ENCODE assay signal across 24 cellular contexts in the genomic region with DNA sequence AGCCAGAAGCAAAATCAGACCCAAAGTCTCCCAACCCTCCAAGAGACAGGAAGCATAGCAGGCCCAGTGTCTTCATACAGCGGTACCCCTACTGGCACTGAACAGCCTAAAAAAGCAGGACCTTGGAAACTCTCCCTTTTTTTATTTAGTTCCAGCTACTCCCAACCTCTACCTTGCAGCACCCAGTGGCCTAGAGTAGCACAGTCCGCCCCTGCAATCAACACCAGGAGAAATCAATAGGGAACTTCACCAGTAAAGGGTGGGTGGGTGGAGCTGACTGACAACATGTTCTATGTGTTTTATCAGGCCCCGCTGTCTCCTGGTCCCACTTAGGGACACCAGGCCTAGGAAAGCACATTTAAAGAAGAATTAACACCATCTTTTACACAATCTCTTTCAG.
DNase-seq lines count a peak whose midpoint lies in the region; TF ChIP-seq lines count a peak whose summit lies in the region.
"Had no signal": no experiment of that assay in that cellular context is flagged by ENCODE, and none has a peak within 500 bp of the region (broad histone marks: within the 10 kb centered on the region; RNA-seq: fewer than 3 reads in every experiment).

No MANE protein-coding gene starts in this region.

- H2AFZ ChIP-seq in H9 (ENCODE audit: low read length), result no peak overlapping the region

- H3K27me3 ChIP-seq in H9 (ENCODE audit: insufficient read depth, low read length) (no peaks in the 10 kb centered on the region), endodermal cell (ENCODE audit: control insufficient read depth, insufficient read depth, low read length, poor library complexity, severe bottlenecking) (no peaks in the 10 kb centered on the region), mesendoderm (ENCODE audit: insufficient read depth, low read length, poor library complexity) (no peaks in the 10 kb centered on the region)
- H3K27me3 ChIP-seq: BE2C had no signal

- H3K18ac ChIP-seq in H9 (ENCODE audit: insufficient read length, low read depth, low read length) (no peak overlapping the region), mesendoderm (ENCODE audit: low read length) (no peak overlapping the region)

- H3K9me3 ChIP-seq in H9 (ENCODE audit: control insufficient read depth, low read depth, low read length), result no peaks in the 10 kb centered on the region
- H3K9me3 ChIP-seq in endodermal cell (ENCODE audit: control insufficient read depth, low read length), result no peaks in the 10 kb centered on the region
- H3K9me3 ChIP-seq: A549, BE2C, BLaER1 had no signal

- H3K9me3 Mint-ChIP-seq in H9 (peaks cover 0 to 3% of the 10 kb centered on the region in 2 experiments; a peak in 1 of 5 replicates), endodermal cell (peaks cover 6% of the 10 kb centered on the region)

- peak; percentile 6 for DNase-seq in ELF-1 (ENCODE audit: low read depth, low spot score)
- peak; percentile 41 for DNase-seq in H9
- peak; percentile 56 for DNase-seq in endodermal cell
- peak; percentile 29 for DNase-seq in mesendoderm
- no peak for DNase-seq in midbrain (lab: John Stamatoyannopoulos, UW)
- no peak for DNase-seq in NCI-H748 treated with DMSO at 0.1 percent for 48 hours (lab: John Stamatoyannopoulos, UW)
- DNase-seq in AG08395 (ENCODE audit: low spot score), result no peak
- DNase-seq: BE2C; C1 segment of cervical spinal cord; CD4-positive, alpha-beta memory T cell; CD4-positive, CD25-positive, alpha-beta regulatory T cell; CD8-positive, alpha-beta memory T cell; COR-L47; DMS 273 treated with DMSO at 0.1 percent for 48 hours; DMS153; DMS53; DMS79; DND-41; EL; GF-D8 had no signal

- no peak overlapping the region for H4K91ac ChIP-seq in H9 (ENCODE audit: insufficient read length, low read depth, low read length)

- no peak overlapping the region for H3K27ac ChIP-seq in H9 (ENCODE audit: insufficient read length, low read depth, low read length)
- H3K27ac ChIP-seq in endodermal cell (ENCODE audit: low read depth, low read length), result no peak overlapping the region
- no peak overlapping the region for H3K27ac ChIP-seq in mesendoderm (ENCODE audit: low read depth, low read length)
- H3K27ac ChIP-seq: 22Rv1, A549, BLaER1 had no signal

- H3K79me1 ChIP-seq in H9 (ENCODE audit: insufficient read depth, low read depth, low read length, poor library complexity, severe bottlenecking) (no peaks in the 10 kb centered on the region), mesendoderm (ENCODE audit: low read length) (no peaks in the 10 kb centered on the region)

- H2BK120ac ChIP-seq in H9 (ENCODE audit: low read depth, low read length, poor library complexity, severe bottlenecking) (no peak overlapping the region), mesendoderm (ENCODE audit: low read depth, low read length) (no peak overlapping the region)

- H4K5ac ChIP-seq in H9 (ENCODE audit: insufficient read length, low read depth, low read length), result no peak overlapping the region
- no peak overlapping the region for H4K5ac ChIP-seq in mesendoderm (ENCODE audit: low read length)

- H3K36me3 ChIP-seq in endodermal cell (ENCODE audit: control insufficient read depth, insufficient read depth, low read length) (no peaks in the 10 kb centered on the region), mesendoderm (ENCODE audit: control insufficient read depth, insufficient read depth, low read length) (no peaks in the 10 kb centered on the region)
- H3K36me3 ChIP-seq: BE2C, BLaER1 had no signal

- no peak overlapping the region for H2BK15ac ChIP-seq in H9 (ENCODE audit: low read depth, low read length)
- no peak overlapping the region for H2BK15ac ChIP-seq in mesendoderm (replicated peaks; ENCODE audit: low read depth)

- H3K23ac ChIP-seq in H9 (ENCODE audit: insufficient read length, low read depth, low read length) (no peak overlapping the region), mesendoderm (ENCODE audit: low read length) (no peak overlapping the region)

- H3K4me2 ChIP-seq in H9 (ENCODE audit: insufficient read depth, insufficient read length, low read length), result no peak overlapping the region
- no peak overlapping the region for H3K4me2 ChIP-seq in mesendoderm (ENCODE audit: low read length)
- H3K4me2 ChIP-seq: A549, BLaER1 had no signal

- H3K27me3 Mint-ChIP-seq in H9 (ENCODE audit: low read depth) (no peaks in the 10 kb centered on the region), endodermal cell (ENCODE audit: insufficient read depth) (no peaks in the 10 kb centered on the region)
- H3K27me3 Mint-ChIP-seq: CD4-positive, alpha-beta memory T cell; CD4-positive, CD25-positive, alpha-beta regulatory T cell; CD8-positive, alpha-beta memory T cell had no signal

- H3K36me3 Mint-ChIP-seq in H9 (ENCODE audit: insufficient read depth in 1 of 3, low read depth in 3 of 3) (peaks cover 0 to 4% (median 0%) of the 10 kb centered on the region in 3 experiments; a peak in 1 of 7 replicates), endodermal cell (ENCODE audit: low read depth) (peaks cover 4% of the 10 kb centered on the region)
- H3K36me3 Mint-ChIP-seq: CD14-positive monocyte; CD4-positive, alpha-beta memory T cell; CD4-positive, CD25-positive, alpha-beta regulatory T cell; CD8-positive, alpha-beta memory T cell had no signal

- no peaks in the 10 kb centered on the region for H4K20me1 ChIP-seq in H9 (ENCODE audit: control insufficient read depth, insufficient read depth, insufficient read length)
- H4K20me1 ChIP-seq: BLaER1 had no signal

- H3K4me1 Mint-ChIP-seq in H9 (peaks cover 4 to 21% of the 10 kb centered on the region in 2 experiments; a peak in 3 of 4 replicates), endodermal cell (peaks cover 30% of the 10 kb centered on the region)
- H3K4me1 Mint-ChIP-seq: CD14-positive monocyte; CD4-positive, alpha-beta memory T cell; CD4-positive, CD25-positive, alpha-beta regulatory T cell; CD8-positive, alpha-beta memory T cell had no signal

- H3K14ac ChIP-seq in H9 (ENCODE audit: insufficient read depth, low read length), result no peak overlapping the region

- H3K4ac ChIP-seq in H9 (ENCODE audit: low read depth, low read length), result no peak overlapping the region
- H3K4ac ChIP-seq in mesendoderm (ENCODE audit: low read depth, low read length), result no peak overlapping the region

- H3K4me1 ChIP-seq in H9 (ENCODE audit: insufficient read depth, low read length) (peaks cover 4% of the 10 kb centered on the region; the same call in 1 of the 2 replicates), endodermal cell (ENCODE audit: control insufficient read depth, insufficient read depth, low read length) (no peaks in the 10 kb centered on the region), mesendoderm (ENCODE audit: control insufficient read depth, low read depth, low read length) (no peaks in the 10 kb centered on the region)
- H3K4me1 ChIP-seq: A549, BE2C, BLaER1 had no signal

- peak overlapping the region in 1 of 3 experiments; percentile 91; a peak in 2 of 7 replicates for H3K27ac Mint-ChIP-seq in H9
- H3K27ac Mint-ChIP-seq in endodermal cell, result peak overlapping the region; percentile 59
- H3K27ac Mint-ChIP-seq: CD4-positive, alpha-beta memory T cell; CD4-positive, CD25-positive, alpha-beta regulatory T cell; CD8-positive, alpha-beta memory T cell had no signal

- H3K4me3 ChIP-seq in endodermal cell (ENCODE audit: low read length), result no peak overlapping the region
- H3K4me3 ChIP-seq in mesendoderm (ENCODE audit: low read length), result no peak overlapping the region
- H3K4me3 ChIP-seq: A549, BLaER1 had no signal

- H4K8ac ChIP-seq in H9 (replicated peaks; ENCODE audit: insufficient read length, low read depth, low read length) (no peak overlapping the region), mesendoderm (ENCODE audit: low read depth, low read length) (no peak overlapping the region)

- WGBS in H9 (ENCODE audit: extremely low coverage, insufficient read length, low lambda C conversion rate), result no CpG with 5 or more reads among the region's 3 CpGs
- WGBS in endodermal cell (ENCODE audit: insufficient coverage in 1 of 2, insufficient read length in 1 of 2), 2 experiments, result 84 to 100% methylated on average over 1 to 3 of the region's 3 CpGs
- no CpG with 5 or more reads among the region's 3 CpGs for WGBS in mesendoderm (ENCODE audit: extremely low coverage, insufficient coverage, low lambda C conversion rate)

- H2BK5ac ChIP-seq in H9 (ENCODE audit: insufficient read length, low read length), result no peak overlapping the region
- H2BK5ac ChIP-seq in mesendoderm (ENCODE audit: low read length), result no peak overlapping the region

- H3K79me2 ChIP-seq in H9 (ENCODE audit: insufficient read depth, low read length) (no peaks in the 10 kb centered on the region), mesendoderm (ENCODE audit: control insufficient read depth, insufficient read depth, low read length) (no peaks in the 10 kb centered on the region)

- H2BK12ac ChIP-seq in H9 (ENCODE audit: insufficient read length, low read depth, low read length), result no peak overlapping the region

- H3K56ac ChIP-seq in H9 (ENCODE audit: insufficient read length, low read depth, low read length) (no peak overlapping the region), mesendoderm (ENCODE audit: low read length) (no peak overlapping the region)

- TF ChIP-seq CTCF in H9 (conservative IDR thresholded peaks at IDR 0.05) (no peak), endodermal cell (conservative IDR thresholded peaks at IDR 0.05) (peak; percentile 21)

- no peak overlapping the region for H2BK20ac ChIP-seq in H9 (ENCODE audit: low read depth, low read length, poor library complexity, severe bottlenecking)

- H3K4me3 Mint-ChIP-seq in H9 (no peak overlapping the region), endodermal cell (no peak overlapping the region)
- H3K4me3 Mint-ChIP-seq: CD14-positive monocyte; CD4-positive, alpha-beta memory T cell; CD4-positive, CD25-positive, alpha-beta regulatory T cell; CD8-positive, alpha-beta memory T cell had no signal

- no peak overlapping the region for H2AK5ac ChIP-seq in H9 (ENCODE audit: insufficient read length, low read length)
- H2AK5ac ChIP-seq in mesendoderm (ENCODE audit: low read length), result no peak overlapping the region

- H3K23me2 ChIP-seq in H9 (ENCODE audit: insufficient read length, low read depth, low read length, poor library complexity, severe bottlenecking), result no peaks in the 10 kb centered on the region

- H3K9ac ChIP-seq in H9 (ENCODE audit: extremely low read depth, insufficient read length, low read length) (no peak overlapping the region), endodermal cell (ENCODE audit: extremely low read depth, low read length, poor library complexity, severe bottlenecking) (no peak overlapping the region), mesendoderm (ENCODE audit: low read length) (no peak overlapping the region)
- H3K9ac ChIP-seq: BLaER1 had no signal

- no peak overlapping the region for H3T11ph ChIP-seq in H9 (ENCODE audit: low read length)

Comparison
In these comparisons a context has a peak if more than half of its experiments do, and no peak if none do; other contexts are left out.
1. DNase-seq: peak in ELF-1 (single experiment), H9 (single experiment), endodermal cell (single experiment) and mesendoderm (single experiment); none in midbrain (single experiment), NCI-H748 treated with DMSO at 0.1 percent for 48 hours (single experiment) and AG08395 (single experiment).